ENCODE assay signal across 22 cellular contexts in the genomic region with DNA sequence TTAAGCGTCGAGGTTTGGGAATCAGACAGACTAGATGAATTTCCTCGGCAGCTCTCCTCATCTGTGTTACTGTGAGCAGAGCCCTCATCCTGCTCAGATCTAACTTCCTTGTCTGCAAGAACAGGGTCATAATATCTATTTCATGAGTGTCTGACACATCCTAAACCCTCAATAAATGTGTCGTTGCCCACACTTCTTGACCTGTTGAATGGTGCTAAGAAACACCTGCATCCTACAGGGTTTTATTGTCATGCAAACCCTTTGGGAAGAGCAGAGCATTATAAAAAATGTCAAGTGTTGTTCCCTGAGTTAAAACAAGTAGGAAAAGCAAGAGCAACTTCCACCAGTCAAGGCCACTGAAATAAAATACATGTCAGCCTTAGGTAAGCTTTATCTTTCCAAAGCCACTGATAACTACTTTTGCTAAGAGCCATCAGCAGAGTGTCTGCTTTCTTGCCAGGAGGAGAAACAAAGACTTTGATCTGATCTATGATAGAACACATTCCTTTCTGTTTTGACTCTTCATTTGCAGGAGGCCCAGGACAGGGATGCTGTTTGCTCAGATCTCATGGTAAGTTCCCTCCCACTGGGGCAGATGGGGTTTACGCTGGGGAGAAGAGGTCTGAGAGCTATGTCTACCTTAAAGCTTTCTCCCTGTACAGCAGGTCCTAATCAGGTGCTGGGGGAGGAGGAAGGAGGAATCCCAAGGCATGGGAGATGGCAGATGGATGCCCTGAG.
"Had no signal": no experiment of that assay in that cellular context is flagged by ENCODE, and none has a peak within 500 bp of the region (broad histone marks: within the 10 kb centered on the region; RNA-seq: fewer than 3 reads in every experiment).

No MANE protein-coding gene starts in this region.

- H3K4me1 Mint-ChIP-seq: naive thymus-derived CD8-positive, alpha-beta T cell; neural crest cell; stimulated activated naive B cell treated with anti-CD40 and anti-IgM and Interleukin-4, amounts not matched to agents 10 μg/mL and 1 μg/mL and 100 μg/mL, for 72 hours; stimulated activated naive CD8-positive, alpha-beta T cell treated with anti-CD3 and anti-CD28 coated beads, Interleukin-15, amount 100 ng/mL, for 72 hours had no signal

- H3K4me1 ChIP-seq: heart left ventricle, lower lobe of right lung, spleen, testis, upper lobe of right lung had no signal

- H3K27me3 Mint-ChIP-seq: stimulated activated naive B cell treated with anti-CD40 and anti-IgM and Interleukin-4, amounts not matched to agents 10 μg/mL and 1 μg/mL and 100 μg/mL, for 72 hours; stimulated activated naive CD8-positive, alpha-beta T cell treated with anti-CD3 and anti-CD28 coated beads, Interleukin-15, amount 100 ng/mL, for 72 hours had no signal

- ATAC-seq: heart left ventricle; lower lobe of right lung; mucosa of descending colon; naive thymus-derived CD8-positive, alpha-beta T cell; sciatic nerve; stimulated activated naive B cell treated with anti-CD40 and anti-IgM and Interleukin-4, amounts not matched to agents 10 μg/mL and 1 μg/mL and 100 μg/mL, for 72 hours; stimulated activated naive CD8-positive, alpha-beta T cell treated with anti-CD3 and anti-CD28 coated beads, Interleukin-15, amount 100 ng/mL, for 72 hours; upper lobe of right lung had no signal

- H3K9me3 ChIP-seq: mucosa of descending colon, testis, upper lobe of right lung, vagina had no signal

- H3K27me3 ChIP-seq: heart left ventricle, spleen, testis, tibial nerve, upper lobe of right lung, vagina had no signal

- H3K27ac Mint-ChIP-seq: naive thymus-derived CD8-positive, alpha-beta T cell; stimulated activated naive B cell treated with anti-CD40 and anti-IgM and Interleukin-4, amounts not matched to agents 10 μg/mL and 1 μg/mL and 100 μg/mL, for 72 hours; stimulated activated naive CD8-positive, alpha-beta T cell treated with anti-CD3 and anti-CD28 coated beads, Interleukin-15, amount 100 ng/mL, for 72 hours had no signal

- H3K36me3 Mint-ChIP-seq: stimulated activated naive B cell treated with anti-CD40 and anti-IgM and Interleukin-4, amounts not matched to agents 10 μg/mL and 1 μg/mL and 100 μg/mL, for 72 hours had no signal

- DNase-seq: effector CD4-positive, alpha-beta T cell; foreskin melanocyte; heart left ventricle; hypothalamus; left ventricle myocardium inferior; lower lobe of right lung; mesenchymal stem cell; mucosa of descending colon; naive thymus-derived CD8-positive, alpha-beta T cell; posterior cingulate gyrus; spleen; stimulated activated CD4-positive, alpha-beta T cell treated with anti-CD3 and anti-CD28 coated beads, Interleukin-2, amount 100 ng/mL, for 24 hours; stimulated activated CD4-positive, alpha-beta T cell treated with anti-CD3 and anti-CD28 coated beads, Interleukin-4, amount 100 ng/mL, for 4 hours; stimulated activated naive B cell treated with anti-CD40 and anti-IgM and Interleukin-4, amounts not matched to agents 10 μg/mL and 1 μg/mL and 100 μg/mL, for 72 hours; stimulated activated naive CD8-positive, alpha-beta T cell treated with anti-CD3 and anti-CD28 coated beads, Interleukin-15, amount 100 ng/mL, for 72 hours; testis; upper lobe of right lung had no signal

- H3K36me3 ChIP-seq: heart left ventricle, left ventricle myocardium inferior, lower lobe of right lung, spleen, tibial nerve, upper lobe of right lung, vagina had no signal

- H3K4me3 Mint-ChIP-seq: naive thymus-derived CD8-positive, alpha-beta T cell; neural crest cell; stimulated activated naive B cell treated with anti-CD40 and anti-IgM and Interleukin-4, amounts not matched to agents 10 μg/mL and 1 μg/mL and 100 μg/mL, for 72 hours; stimulated activated naive CD8-positive, alpha-beta T cell treated with anti-CD3 and anti-CD28 coated beads, Interleukin-15, amount 100 ng/mL, for 72 hours had no signal

- H3K4me3 ChIP-seq: coronary artery, heart left ventricle, left ventricle myocardium inferior, lower lobe of right lung, mucosa of descending colon, spleen, testis, tibial nerve, upper lobe of right lung, vagina had no signal

- H3K27ac ChIP-seq: coronary artery, heart left ventricle, left ventricle myocardium inferior, lower lobe of right lung, spleen, testis, tibial nerve, upper lobe of right lung, vagina had no signal
